ENCODE assay signal across 8 cellular contexts in the genomic region with DNA sequence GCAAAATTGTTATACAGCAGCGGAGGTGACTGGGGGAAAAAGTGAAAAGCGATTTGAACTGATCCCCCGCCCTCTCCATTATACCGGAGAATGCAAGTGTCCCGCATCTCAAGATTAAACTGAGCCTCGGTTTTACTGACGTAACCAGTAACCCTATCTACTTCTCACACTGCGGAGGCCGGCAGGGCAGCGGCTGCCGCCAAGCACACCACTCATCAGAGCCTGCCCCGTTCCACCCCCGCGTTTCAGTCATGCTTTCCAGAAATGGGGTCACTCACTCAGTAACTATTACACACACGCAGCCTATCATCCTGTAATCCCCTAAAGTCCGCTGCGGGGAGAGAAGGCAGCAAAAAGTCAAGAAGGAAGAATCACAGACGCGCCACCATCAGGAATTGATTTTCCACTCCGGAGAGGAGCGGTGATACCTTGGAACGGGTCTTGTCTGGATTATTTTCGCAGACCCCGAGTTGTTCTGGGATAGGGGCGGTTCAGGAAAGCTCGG. TPM values are rescaled to one million over a fixed set of nuclear protein-coding genes. Genes with fewer than 3 reads are reported as not detected.
DNase-seq lines count a peak whose midpoint lies in the region; ATAC-seq, FAIRE-seq and TF ChIP-seq lines count a peak whose summit lies in the region.

No MANE protein-coding gene starts in this region.

- peak; percentile 92 for FAIRE-seq in GM19239 (lab: Jason Lieb, UNC)

- intact Hi-C loops in left ventricle myocardium superior (cut with micrococcal nuclease) = no loop called here

- H3K4me3 Mint-ChIP-seq in activated naive CD8-positive, alpha-beta T cell treated with anti-CD3 and anti-CD28 coated beads, Interleukin-2, amount 10 ng/mL, durations not matched to agents 7 days and 5 days = peak overlapping the region; percentile 91

- H3K9me3 Mint-ChIP-seq in activated naive CD8-positive, alpha-beta T cell treated with anti-CD3 and anti-CD28 coated beads, Interleukin-2, amount 10 ng/mL, durations not matched to agents 7 days and 5 days = no peaks in the 10 kb centered on the region

- DNase-seq in C1 segment of cervical spinal cord (lab: John Stamatoyannopoulos, UW) = peak in 11 of 14 donors; percentile 1 to 46 (median 8)
- no peak for DNase-seq in GM19239 (ENCODE audit: insufficient read length, low spot score)
- DNase-seq in activated naive CD8-positive, alpha-beta T cell treated with anti-CD3 and anti-CD28 coated beads, Interleukin-2, amount 10 ng/mL, durations not matched to agents 7 days and 5 days = peak; percentile 55
- DNase-seq in left ventricle myocardium superior = peak; percentile 71
- DNase-seq in pulmonary artery endothelial cell (ENCODE audit: low read depth, low spot score) = peak; percentile 19

- peak overlapping the region; percentile 96 for H3K27ac Mint-ChIP-seq in activated naive CD8-positive, alpha-beta T cell treated with anti-CD3 and anti-CD28 coated beads, Interleukin-2, amount 10 ng/mL, durations not matched to agents 7 days and 5 days

- H3K27me3 Mint-ChIP-seq in activated naive CD8-positive, alpha-beta T cell treated with anti-CD3 and anti-CD28 coated beads, Interleukin-2, amount 10 ng/mL, durations not matched to agents 7 days and 5 days = no peaks in the 10 kb centered on the region

- POLR2A ChIA-PET in activated naive CD8-positive, alpha-beta T cell treated with anti-CD3 and anti-CD28 coated beads, Interleukin-2, amount 10 ng/mL, durations not matched to agents 7 days and 5 days (lab: Charles Lee) = interaction anchor here (1.2 to 1.7 kb wide), 3 partner anchors 9 to 172 kb away, joined by 3 to 6 read pairs (median 4); no protein-coding TSS in a partner anchor

- H3K36me3 Mint-ChIP-seq in activated naive CD8-positive, alpha-beta T cell treated with anti-CD3 and anti-CD28 coated beads, Interleukin-2, amount 10 ng/mL, durations not matched to agents 7 days and 5 days = peaks cover 9% of the 10 kb centered on the region

- ATAC-seq in HG03571 (IDR thresholded peaks at IDR 0.05; ENCODE audit: unreplicated experiment) (peak; percentile 26), SK-N-SH treated with all-trans-retinoic acid at 6 μM for 48 hours (peak; percentile 63), left ventricle myocardium superior (peak; percentile 42), HG02623 (IDR thresholded peaks at IDR 0.05; ENCODE audit: unreplicated experiment) (no peak)
- ATAC-seq in activated naive CD8-positive, alpha-beta T cell treated with anti-CD3 and anti-CD28 coated beads, Interleukin-2, amount 10 ng/mL, durations not matched to agents 7 days and 5 days (ENCODE audit: low read depth) = peak; percentile 31

- H3K4me1 Mint-ChIP-seq in activated naive CD8-positive, alpha-beta T cell treated with anti-CD3 and anti-CD28 coated beads, Interleukin-2, amount 10 ng/mL, durations not matched to agents 7 days and 5 days = peaks cover 20% of the 10 kb centered on the region

TF ChIP-seq in SK-N-SH treated with all-trans-retinoic acid at 6 μM for 48 hours, 23 proteins besides CTCF, POLR2A, EP300 and RAD21:
- no peak for TF ChIP-seq BACH2 (CRISPR knock-in tag; IDR thresholded peaks at IDR 0.05; ENCODE audit: borderline replicate concordance)
- no peak for TF ChIP-seq RARB (CRISPR knock-in tag; IDR thresholded peaks at IDR 0.05)
TF ChIP-seq in SK-N-SH treated with all-trans-retinoic acid at 6 μM for 48 hours: peak in this region for 0.

RNA-seq across cellular contexts. Expression of a gene that starts 1.4 kb away (rescaled TPM):
- 10 to 100 TPM; 92.3 to 99.7 TPM for total RNA-seq in activated naive CD8-positive, alpha-beta T cell treated with anti-CD3 and anti-CD28 coated beads, Interleukin-2, amount 10 ng/mL, durations not matched to agents 7 days and 5 days
- total RNA-seq in left ventricle myocardium superior = 35.6 TPM
- total RNA-seq in pulmonary artery endothelial cell = 90.6 and 111 TPM in 2 replicates
